ENCODE assay signal across 35 cellular contexts in genomic region chr16:580946-581498, GRCh38. TPM values are rescaled to one million over a fixed set of nuclear protein-coding genes. Genes with fewer than 3 reads are reported as not detected.
"Had no signal": no experiment of that assay in that cellular context is flagged by ENCODE, and none has a peak within 500 bp of the region (broad histone marks: within the 10 kb centered on the region; RNA-seq: fewer than 3 reads in every experiment).

No MANE protein-coding gene starts in this region.

- DNase-seq: activated B cell treated with CpG ODN at 0.5 μM for 24 hours; activated CD4-positive, alpha-beta memory T cell treated with anti-CD3 and anti-CD28 coated beads, Interleukin-2, amount 10 ng/mL, durations not matched to agents 7 days and 5 days; activated CD4-positive, alpha-beta T cell treated with anti-CD3 and anti-CD28 coated beads for 4 hours; activated CD4-positive, CD25-positive, alpha-beta regulatory T cell treated with anti-CD3 and anti-CD28 coated beads, Interleukin-2, amount 50 U/mL, for 72 hours; activated gamma-delta T cell; activated naive CD4-positive, alpha-beta T cell treated with Interleukin-2 at 50 U/mL for 16 hours; activated naive CD8-positive, alpha-beta T cell treated with anti-CD3 and anti-CD28 coated beads, Interleukin-2, amount 10 ng/mL, durations not matched to agents 7 days and 5 days; activated T-cell treated with anti-CD3 and anti-CD28 coated beads, Interleukin-2, amount 50 U/mL, for 1 hour; amygdala; caudate nucleus; cerebellar nuclear complex; MM.1S; MV-4-11; NCI-H1092; NCI-H1436 treated with DMSO at 0.1 percent for 48 hours; NCI-H1694 treated with DMSO at 0.1 percent for 48 hours; NCI-H2029; NCI-H510A; NCI-H526; NCI-H748 treated with DMSO at 0.1 percent for 48 hours; NK-92 treated with Interleukin-12 subunit alpha and Interleukin-12 subunit beta, amount 100 ng/mL, for 24 hours; PC-9; Right ventricle myocardium superior; SW 1271; T-helper 1 cell; T-helper 2 cell; T-helper 9 cell had no signal

- H3K4me3 ChIP-seq: ascending aorta, breast epithelium, PC-9 had no signal

- H3K4me1 ChIP-seq: ascending aorta, breast epithelium had no signal

- H3K36me3 Mint-ChIP-seq: activated naive CD4-positive, alpha-beta T cell treated with anti-CD3 and anti-CD28 coated beads, Interleukin-2, amount 50 U/mL, for 24 hours; activated naive CD8-positive, alpha-beta T cell treated with anti-CD3 and anti-CD28 coated beads, Interleukin-2, amount 10 ng/mL, durations not matched to agents 7 days and 5 days had no signal

- H3K27me3 Mint-ChIP-seq: activated B cell treated with CpG ODN at 0.5 μM for 24 hours; activated CD4-positive, alpha-beta memory T cell treated with anti-CD3 and anti-CD28 coated beads, Interleukin-2, amount 10 ng/mL, durations not matched to agents 7 days and 5 days; activated naive CD4-positive, alpha-beta T cell treated with anti-CD3 and anti-CD28 coated beads, Interleukin-2, amount 50 U/mL, for 24 hours; activated naive CD8-positive, alpha-beta T cell treated with anti-CD3 and anti-CD28 coated beads, Interleukin-2, amount 10 ng/mL, durations not matched to agents 7 days and 5 days had no signal

- H3K9me3 Mint-ChIP-seq: activated B cell treated with CpG ODN at 0.5 μM for 24 hours; activated CD4-positive, alpha-beta memory T cell treated with anti-CD3 and anti-CD28 coated beads, Interleukin-2, amount 10 ng/mL, durations not matched to agents 7 days and 5 days; activated naive CD4-positive, alpha-beta T cell treated with anti-CD3 and anti-CD28 coated beads, Interleukin-2, amount 50 U/mL, for 24 hours; activated naive CD8-positive, alpha-beta T cell treated with anti-CD3 and anti-CD28 coated beads, Interleukin-2, amount 10 ng/mL, durations not matched to agents 7 days and 5 days; activated T-helper 2 cell treated with anti-CD3 and anti-CD28 coated beads, Interferon-gamma antibody, Interleukin-2, Interleukin-4, amounts not matched to agents 10 μg/mL and 5 μg/mL and 100 μg/mL, durations not matched to agents 14 hours and 24 hours and 36 hours had no signal

- H3K27ac ChIP-seq: ascending aorta, breast epithelium, KMS-11, PC-9, VCaP had no signal

- H3K4me2 ChIP-seq: KMS-11, PC-9 had no signal

- H3K4me3 Mint-ChIP-seq: activated B cell treated with CpG ODN at 0.5 μM for 24 hours; activated CD4-positive, alpha-beta memory T cell treated with anti-CD3 and anti-CD28 coated beads, Interleukin-2, amount 10 ng/mL, durations not matched to agents 7 days and 5 days; activated naive CD4-positive, alpha-beta T cell treated with anti-CD3 and anti-CD28 coated beads, Interleukin-2, amount 50 U/mL, for 24 hours; activated naive CD8-positive, alpha-beta T cell treated with anti-CD3 and anti-CD28 coated beads, Interleukin-2, amount 10 ng/mL, durations not matched to agents 7 days and 5 days had no signal

- H3K27me3 ChIP-seq: ascending aorta, breast epithelium had no signal

- H3K27ac Mint-ChIP-seq: activated B cell treated with CpG ODN at 0.5 μM for 24 hours; activated CD4-positive, alpha-beta memory T cell treated with anti-CD3 and anti-CD28 coated beads, Interleukin-2, amount 10 ng/mL, durations not matched to agents 7 days and 5 days; activated naive CD4-positive, alpha-beta T cell treated with anti-CD3 and anti-CD28 coated beads, Interleukin-2, amount 50 U/mL, for 24 hours; activated naive CD8-positive, alpha-beta T cell treated with anti-CD3 and anti-CD28 coated beads, Interleukin-2, amount 10 ng/mL, durations not matched to agents 7 days and 5 days; activated T-helper 2 cell treated with anti-CD3 and anti-CD28 coated beads, Interferon-gamma antibody, Interleukin-2, Interleukin-4, amounts not matched to agents 10 μg/mL and 5 μg/mL and 100 μg/mL, durations not matched to agents 14 hours and 24 hours and 36 hours had no signal

- H3K36me3 ChIP-seq: breast epithelium had no signal

- H2AFZ ChIP-seq: PC-9 had no signal

- H3K4me1 Mint-ChIP-seq: activated naive CD4-positive, alpha-beta T cell treated with anti-CD3 and anti-CD28 coated beads, Interleukin-2, amount 50 U/mL, for 24 hours had no signal

- H3K9me3 ChIP-seq: ascending aorta, breast epithelium had no signal

RNA-seq across cellular contexts. Expression of gene NHLRC4, which starts 14.2 kb away (rescaled TPM):
- total RNA-seq: ascending aorta, PC-9 had no signal

RNA-seq across cellular contexts. Expression of gene PRR35, which starts 20.8 kb away (rescaled TPM):
- total RNA-seq: activated B cell treated with CpG ODN at 0.5 μM for 24 hours; activated CD4-positive, alpha-beta memory T cell treated with anti-CD3 and anti-CD28 coated beads, Interleukin-2, amount 10 ng/mL, durations not matched to agents 7 days and 5 days; activated CD8-positive, alpha-beta memory T cell treated with anti-CD3 and anti-CD28 coated beads for 36 hours; activated naive CD8-positive, alpha-beta T cell treated with anti-CD3 and anti-CD28 coated beads, Interleukin-2, amount 10 ng/mL, durations not matched to agents 7 days and 5 days; activated T-helper 2 cell treated with anti-CD3 and anti-CD28 coated beads, Interferon-gamma antibody, Interleukin-2, Interleukin-4, amounts not matched to agents 10 μg/mL and 5 μg/mL and 100 μg/mL, durations not matched to agents 14 hours and 24 hours and 36 hours; ascending aorta; breast epithelium; OCI-LY7; PC-9; Right ventricle myocardium superior had no signal

RNA-seq across cellular contexts. Expression of gene WFIKKN1, which starts 49.8 kb away (rescaled TPM):
- total RNA-seq: ascending aorta had no signal
